Comparison of ENCODE assay signal across 18 cellular contexts in the genomic region with DNA sequence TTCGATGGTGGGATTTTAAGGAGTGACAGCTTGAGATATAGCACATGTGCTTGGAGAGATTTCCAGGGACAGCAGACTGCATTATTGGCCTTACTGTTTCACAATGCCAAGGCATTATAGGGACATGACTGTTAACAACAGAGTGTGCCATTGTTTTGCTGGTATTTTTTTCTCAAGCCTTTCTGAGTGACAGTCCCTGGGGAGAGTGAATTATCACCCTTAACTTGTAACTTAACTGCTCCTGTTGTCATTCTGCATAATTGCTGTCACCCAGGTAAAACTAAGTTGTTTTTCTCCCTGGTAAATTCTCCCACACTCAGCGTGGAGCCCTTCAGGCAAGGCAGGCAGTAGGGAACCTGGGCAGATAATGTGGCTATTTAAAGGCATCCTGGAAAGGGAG.
"Had no signal": no experiment of that assay in that cellular context is flagged by ENCODE, and none has a peak within 500 bp of the region (broad histone marks: within the 10 kb centered on the region; RNA-seq: fewer than 3 reads in every experiment).

No MANE protein-coding gene starts in this region.

- H3K9me3 Mint-ChIP-seq: activated T-helper 17 cell treated with anti-CD3 and anti-CD28 coated beads, Interleukin-2, amount 50 U/mL, for 72 hours had no signal

- H3K27me3 ChIP-seq: heart left ventricle had no signal

- H3K4me3 ChIP-seq: heart left ventricle, lower lobe of right lung, mucosa of descending colon had no signal

- H3K4me3 Mint-ChIP-seq: activated CD4-positive, alpha-beta T cell treated with anti-CD3 and anti-CD28 coated beads, Interleukin-2, amount 10 ng/mL, durations not matched to agents 7 days and 5 days; activated naive CD4-positive, alpha-beta T cell treated with anti-CD3 and anti-CD28 coated beads for 36 hours; activated T-helper 17 cell treated with anti-CD3 and anti-CD28 coated beads, Interleukin-2, amount 50 U/mL, for 72 hours; naive thymus-derived CD8-positive, alpha-beta T cell had no signal

- ATAC-seq: activated T-helper 17 cell treated with anti-CD3 and anti-CD28 coated beads, Interleukin-2, amount 50 U/mL, for 72 hours; lower lobe of right lung; mucosa of descending colon; naive thymus-derived CD8-positive, alpha-beta T cell; stimulated activated naive CD8-positive, alpha-beta T cell treated with anti-CD3 and anti-CD28 coated beads, Interleukin-15, Interleukin-2, amounts not matched to agents 100 U/mL and 50 U/mL, for 24 hours had no signal

- H3K36me3 ChIP-seq: heart left ventricle, lower lobe of right lung had no signal

- H3K27ac ChIP-seq: heart left ventricle, lower lobe of right lung had no signal

- H3K36me3 Mint-ChIP-seq: naive thymus-derived CD8-positive, alpha-beta T cell had no signal

- FAIRE-seq: colon, frontal cortex, keratinocyte, TTC549 had no signal

- H3K9me3 ChIP-seq: heart left ventricle, lower lobe of right lung, mucosa of descending colon had no signal

- H3K4me1 ChIP-seq: heart left ventricle, lower lobe of right lung had no signal

- H3K27me3 Mint-ChIP-seq: activated CD4-positive, alpha-beta T cell treated with anti-CD3 and anti-CD28 coated beads, Interleukin-2, amount 10 ng/mL, durations not matched to agents 7 days and 5 days; activated T-helper 17 cell treated with anti-CD3 and anti-CD28 coated beads, Interleukin-2, amount 50 U/mL, for 72 hours; naive thymus-derived CD8-positive, alpha-beta T cell had no signal

- H3K27ac Mint-ChIP-seq: activated CD4-positive, alpha-beta T cell treated with anti-CD3 and anti-CD28 coated beads, Interleukin-2, amount 10 ng/mL, durations not matched to agents 7 days and 5 days; activated naive CD4-positive, alpha-beta T cell treated with anti-CD3 and anti-CD28 coated beads for 36 hours; activated T-helper 17 cell treated with anti-CD3 and anti-CD28 coated beads, Interleukin-2, amount 50 U/mL, for 72 hours; naive thymus-derived CD8-positive, alpha-beta T cell had no signal

- DNase-seq: activated CD4-positive, alpha-beta T cell treated with anti-CD3 and anti-CD28 coated beads, Interleukin-2, amount 10 ng/mL, durations not matched to agents 7 days and 5 days; activated CD4-positive, CD25-positive, alpha-beta regulatory T cell; activated naive CD4-positive, alpha-beta T cell treated with anti-CD3 and anti-CD28 coated beads for 36 hours; activated T-cell treated with anti-CD3 and anti-CD28 coated beads for 4 hours; effector CD8-positive, alpha-beta T cell; heart left ventricle; lower lobe of right lung; mucosa of descending colon; naive thymus-derived CD8-positive, alpha-beta T cell; stimulated activated CD4-positive, alpha-beta T cell treated with anti-CD3 and anti-CD28 coated beads, Interleukin-4, amount 100 ng/mL, for 1 hour; stimulated activated CD8-positive, alpha-beta memory T cell treated with anti-CD3 and anti-CD28 coated beads, Interleukin-4, amount 100 ng/mL, for 48 hours; stimulated activated naive CD8-positive, alpha-beta T cell treated with anti-CD3 and anti-CD28 coated beads, Interleukin-15, Interleukin-2, amounts not matched to agents 100 U/mL and 50 U/mL, for 24 hours; T-helper 2 cell had no signal

- H3K4me1 Mint-ChIP-seq: activated CD4-positive, alpha-beta T cell treated with anti-CD3 and anti-CD28 coated beads, Interleukin-2, amount 10 ng/mL, durations not matched to agents 7 days and 5 days; activated T-helper 17 cell treated with anti-CD3 and anti-CD28 coated beads, Interleukin-2, amount 50 U/mL, for 72 hours; naive thymus-derived CD8-positive, alpha-beta T cell had no signal
